1 cellular context compared by ENCODE assay signal in the genomic region with DNA sequence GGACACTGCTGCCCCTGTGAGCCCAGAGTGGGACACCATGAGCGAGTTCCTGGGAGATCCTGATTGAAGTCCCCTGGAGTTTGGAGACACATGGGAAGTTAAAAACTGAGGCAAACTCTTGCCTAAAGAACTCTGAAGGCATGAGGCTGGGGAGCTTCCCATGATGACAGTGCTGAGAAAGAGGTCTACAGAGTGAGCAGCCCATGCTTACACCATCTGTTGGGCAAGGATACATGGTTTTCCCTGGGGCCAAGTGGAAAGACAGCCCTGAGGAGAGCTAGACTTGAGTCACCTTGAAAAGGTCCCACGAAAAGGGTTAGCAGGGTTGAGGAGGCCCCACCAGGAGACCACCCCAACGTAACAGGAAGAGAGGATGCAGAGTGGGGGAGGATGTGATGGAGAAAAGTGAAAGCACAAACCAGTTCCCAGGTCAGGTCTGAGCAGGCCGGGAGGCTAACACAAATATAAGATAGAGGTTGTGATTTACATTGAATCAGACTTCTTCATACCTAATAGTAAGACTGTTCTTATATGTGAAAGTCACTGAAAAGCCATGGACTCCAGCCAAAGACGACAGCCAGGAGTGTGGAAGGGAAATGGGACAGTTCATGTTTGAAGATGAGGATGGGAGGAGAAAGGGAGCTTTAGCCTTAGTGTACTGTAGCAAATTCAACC.
TF ChIP-seq lines count a peak whose summit lies in the region.

No MANE protein-coding gene starts in this region.

TF ChIP-seq in HepG2, 621 proteins besides CTCF, POLR2A, EP300 and RAD21 (continued from another document):
- TF ChIP-seq, protein P1, sequence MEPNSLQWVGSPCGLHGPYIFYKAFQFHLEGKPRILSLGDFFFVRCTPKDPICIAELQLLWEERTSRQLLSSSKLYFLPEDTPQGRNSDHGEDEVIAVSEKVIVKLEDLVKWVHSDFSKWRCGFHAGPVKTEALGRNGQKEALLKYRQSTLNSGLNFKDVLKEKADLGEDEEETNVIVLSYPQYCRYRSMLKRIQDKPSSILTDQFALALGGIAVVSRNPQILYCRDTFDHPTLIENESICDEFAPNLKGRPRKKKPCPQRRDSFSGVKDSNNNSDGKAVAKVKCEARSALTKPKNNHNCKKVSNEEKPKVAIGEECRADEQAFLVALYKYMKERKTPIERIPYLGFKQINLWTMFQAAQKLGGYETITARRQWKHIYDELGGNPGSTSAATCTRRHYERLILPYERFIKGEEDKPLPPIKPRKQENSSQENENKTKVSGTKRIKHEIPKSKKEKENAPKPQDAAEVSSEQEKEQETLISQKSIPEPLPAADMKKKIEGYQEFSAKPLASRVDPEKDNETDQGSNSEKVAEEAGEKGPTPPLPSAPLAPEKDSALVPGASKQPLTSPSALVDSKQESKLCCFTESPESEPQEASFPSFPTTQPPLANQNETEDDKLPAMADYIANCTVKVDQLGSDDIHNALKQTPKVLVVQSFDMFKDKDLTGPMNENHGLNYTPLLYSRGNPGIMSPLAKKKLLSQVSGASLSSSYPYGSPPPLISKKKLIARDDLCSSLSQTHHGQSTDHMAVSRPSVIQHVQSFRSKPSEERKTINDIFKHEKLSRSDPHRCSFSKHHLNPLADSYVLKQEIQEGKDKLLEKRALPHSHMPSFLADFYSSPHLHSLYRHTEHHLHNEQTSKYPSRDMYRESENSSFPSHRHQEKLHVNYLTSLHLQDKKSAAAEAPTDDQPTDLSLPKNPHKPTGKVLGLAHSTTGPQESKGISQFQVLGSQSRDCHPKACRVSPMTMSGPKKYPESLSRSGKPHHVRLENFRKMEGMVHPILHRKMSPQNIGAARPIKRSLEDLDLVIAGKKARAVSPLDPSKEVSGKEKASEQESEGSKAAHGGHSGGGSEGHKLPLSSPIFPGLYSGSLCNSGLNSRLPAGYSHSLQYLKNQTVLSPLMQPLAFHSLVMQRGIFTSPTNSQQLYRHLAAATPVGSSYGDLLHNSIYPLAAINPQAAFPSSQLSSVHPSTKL (CRISPR knock-in tag; IDR thresholded peaks at IDR 0.05): no peak
- TF ChIP-seq ZSCAN9 (CRISPR knock-in tag; IDR thresholded peaks at IDR 0.05; ENCODE audit: borderline replicate concordance) (no peak), ASH2L (IDR thresholded peaks at IDR 0.05; ENCODE audit: insufficient read length, low read depth, low read length) (no peak), TP53 (CRISPR knock-in tag; conservative IDR thresholded peaks at IDR 0.05) (no peak), ZNF432 (CRISPR knock-in tag; IDR thresholded peaks at IDR 0.05; ENCODE audit: borderline replicate concordance) (no peak)
- TF ChIP-seq, protein P2, sequence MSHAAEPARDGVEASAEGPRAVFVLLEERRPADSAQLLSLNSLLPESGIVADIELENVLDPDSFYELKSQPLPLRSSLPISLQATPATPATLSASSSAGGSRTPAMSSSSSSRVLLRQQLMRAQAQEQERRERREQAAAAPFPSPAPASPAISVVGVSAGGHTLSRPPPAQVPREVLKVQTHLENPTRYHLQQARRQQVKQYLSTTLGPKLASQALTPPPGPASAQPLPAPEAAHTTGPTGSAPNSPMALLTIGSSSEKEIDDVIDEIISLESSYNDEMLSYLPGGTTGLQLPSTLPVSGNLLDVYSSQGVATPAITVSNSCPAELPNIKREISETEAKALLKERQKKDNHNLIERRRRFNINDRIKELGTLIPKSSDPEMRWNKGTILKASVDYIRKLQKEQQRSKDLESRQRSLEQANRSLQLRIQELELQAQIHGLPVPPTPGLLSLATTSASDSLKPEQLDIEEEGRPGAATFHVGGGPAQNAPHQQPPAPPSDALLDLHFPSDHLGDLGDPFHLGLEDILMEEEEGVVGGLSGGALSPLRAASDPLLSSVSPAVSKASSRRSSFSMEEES (CRISPR knock-in tag; IDR thresholded peaks at IDR 0.05): no peak
